1 cellular context compared by ENCODE assay signal in the genomic region with DNA sequence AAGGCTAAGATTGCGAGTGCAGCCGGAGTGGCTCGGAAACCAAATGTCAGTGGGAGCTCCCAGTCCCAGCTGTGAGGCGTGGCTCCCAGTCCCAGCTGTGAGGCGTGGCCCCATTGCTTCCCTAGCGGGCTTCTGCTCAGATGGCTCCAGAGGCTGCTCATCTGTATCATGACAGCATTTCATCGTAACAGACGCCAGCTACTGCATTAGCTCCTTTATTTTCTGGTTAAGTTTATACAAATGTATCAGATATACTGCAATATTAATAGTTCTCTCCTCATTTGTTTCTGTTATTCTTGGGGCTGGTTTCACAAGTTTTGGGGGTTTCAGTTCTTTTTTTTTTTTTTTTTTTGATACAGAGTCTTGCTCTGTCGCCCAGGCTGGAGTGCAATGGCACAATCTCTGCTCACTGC.
TF ChIP-seq lines count a peak whose summit lies in the region.

No MANE protein-coding gene starts in this region.

TF ChIP-seq in GM12878, 131 proteins besides CTCF, POLR2A, EP300 and RAD21 (continued from another document):
- TF ChIP-seq, protein P1, sequence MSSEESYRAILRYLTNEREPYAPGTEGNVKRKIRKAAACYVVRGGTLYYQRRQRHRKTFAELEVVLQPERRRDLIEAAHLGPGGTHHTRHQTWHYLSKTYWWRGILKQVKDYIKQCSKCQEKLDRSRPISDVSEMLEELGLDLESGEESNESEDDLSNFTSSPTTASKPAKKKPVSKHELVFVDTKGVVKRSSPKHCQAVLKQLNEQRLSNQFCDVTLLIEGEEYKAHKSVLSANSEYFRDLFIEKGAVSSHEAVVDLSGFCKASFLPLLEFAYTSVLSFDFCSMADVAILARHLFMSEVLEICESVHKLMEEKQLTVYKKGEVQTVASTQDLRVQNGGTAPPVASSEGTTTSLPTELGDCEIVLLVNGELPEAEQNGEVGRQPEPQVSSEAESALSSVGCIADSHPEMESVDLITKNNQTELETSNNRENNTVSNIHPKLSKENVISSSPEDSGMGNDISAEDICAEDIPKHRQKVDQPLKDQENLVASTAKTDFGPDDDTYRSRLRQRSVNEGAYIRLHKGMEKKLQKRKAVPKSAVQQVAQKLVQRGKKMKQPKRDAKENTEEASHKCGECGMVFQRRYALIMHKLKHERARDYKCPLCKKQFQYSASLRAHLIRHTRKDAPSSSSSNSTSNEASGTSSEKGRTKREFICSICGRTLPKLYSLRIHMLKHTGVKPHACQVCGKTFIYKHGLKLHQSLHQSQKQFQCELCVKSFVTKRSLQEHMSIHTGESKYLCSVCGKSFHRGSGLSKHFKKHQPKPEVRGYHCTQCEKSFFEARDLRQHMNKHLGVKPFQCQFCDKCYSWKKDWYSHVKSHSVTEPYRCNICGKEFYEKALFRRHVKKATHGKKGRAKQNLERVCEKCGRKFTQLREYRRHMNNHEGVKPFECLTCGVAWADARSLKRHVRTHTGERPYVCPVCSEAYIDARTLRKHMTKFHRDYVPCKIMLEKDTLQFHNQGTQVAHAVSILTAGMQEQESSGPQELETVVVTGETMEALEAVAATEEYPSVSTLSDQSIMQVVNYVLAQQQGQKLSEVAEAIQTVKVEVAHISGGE (CRISPR knock-in tag; IDR thresholded peaks at IDR 0.05), result no peak
- TF ChIP-seq BHLHE40 (IDR thresholded peaks at IDR 0.05; ENCODE audit: borderline replicate concordance in 1 of 2, low read depth in 2 of 2, low read length in 1 of 2) (no peak), CHD1 (IDR thresholded peaks at IDR 0.05; ENCODE audit: low read depth, low read length) (no peak), SPI1 (IDR thresholded peaks at IDR 0.05; ENCODE audit: borderline replicate concordance, insufficient read depth, low read depth, low read length) (peak; percentile 61; the same call in 1 of the 2 replicates), IKZF1 (conservative IDR thresholded peaks at IDR 0.05) (no peak), TCF12 (IDR thresholded peaks at IDR 0.05; ENCODE audit: low read depth, low read length) (peak; percentile 28; the same call in 1 of the 2 replicates)
- TF ChIP-seq, protein P2, sequence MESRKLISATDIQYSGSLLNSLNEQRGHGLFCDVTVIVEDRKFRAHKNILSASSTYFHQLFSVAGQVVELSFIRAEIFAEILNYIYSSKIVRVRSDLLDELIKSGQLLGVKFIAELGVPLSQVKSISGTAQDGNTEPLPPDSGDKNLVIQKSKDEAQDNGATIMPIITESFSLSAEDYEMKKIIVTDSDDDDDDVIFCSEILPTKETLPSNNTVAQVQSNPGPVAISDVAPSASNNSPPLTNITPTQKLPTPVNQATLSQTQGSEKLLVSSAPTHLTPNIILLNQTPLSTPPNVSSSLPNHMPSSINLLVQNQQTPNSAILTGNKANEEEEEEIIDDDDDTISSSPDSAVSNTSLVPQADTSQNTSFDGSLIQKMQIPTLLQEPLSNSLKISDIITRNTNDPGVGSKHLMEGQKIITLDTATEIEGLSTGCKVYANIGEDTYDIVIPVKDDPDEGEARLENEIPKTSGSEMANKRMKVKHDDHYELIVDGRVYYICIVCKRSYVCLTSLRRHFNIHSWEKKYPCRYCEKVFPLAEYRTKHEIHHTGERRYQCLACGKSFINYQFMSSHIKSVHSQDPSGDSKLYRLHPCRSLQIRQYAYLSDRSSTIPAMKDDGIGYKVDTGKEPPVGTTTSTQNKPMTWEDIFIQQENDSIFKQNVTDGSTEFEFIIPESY (IDR thresholded peaks at IDR 0.05), result no peak
